In genomic region chr4:6673660-6674499, GRCh38 we compare ENCODE assay signal across 8 cellular contexts. TPM values are rescaled to one million over a fixed set of nuclear protein-coding genes. Genes with fewer than 3 reads are reported as not detected.
A peak's percentile ranks its signal among the peaks of the same experiment; 100 is the strongest.
DNase-seq lines count a peak whose midpoint lies in the region; ATAC-seq, FAIRE-seq and TF ChIP-seq lines count a peak whose summit lies in the region.

No MANE protein-coding gene starts in this region.

- H3K27ac Mint-ChIP-seq in WTC11: peak overlapping the region; percentile 96

- intact Hi-C loops in spleen (cut with DNase I; ENCODE audit: low total_unique reads): no loop called here

- ATAC-seq in A549 (peak; percentile 90 to 91), HG03064 (IDR thresholded peaks at IDR 0.05; ENCODE audit: low read depth, unreplicated experiment) (peak; percentile 70), WTC11 (peak; percentile 84)

- 3% methylated on average over 15 of the region's 89 CpGs for WGBS in A549 (ENCODE audit: missing lambda C conversion rate)
- 0 to 7% (median 1%) methylated on average over 17 to 89 of the region's 89 CpGs for WGBS in spleen, 5 donors

- TF ChIP-seq CTCF in A549 (IDR thresholded peaks at IDR 0.05) (no peak), WTC11 (IDR thresholded peaks at IDR 0.05) (no peak), spleen (IDR thresholded peaks at IDR 0.05 in 8 of 11, conservative IDR thresholded peaks at IDR 0.05 in 3 of 11) (peak in 1 of 11 experiments; percentile 19)

- peaks cover 26% of the 10 kb centered on the region for H3K36me3 Mint-ChIP-seq in WTC11

- DNase-seq in A549 (ENCODE audit: low read depth in 1 of 2, low spot score in 1 of 2) (peak; percentile 89 to 96), NCI-H2196 (lab: John Stamatoyannopoulos, UW; ENCODE audit: unreplicated experiment) (peak; percentile 100), WTC11 (ENCODE audit: low spot score) (peak; percentile 95), caudate nucleus (lab: John Stamatoyannopoulos, UW) (peak; percentile 41 to 95 (median 87)), iris pigment epithelial cell (ENCODE audit: low read depth) (peak; percentile 98), spleen (peak; percentile 99)

- peaks cover 3% of the 10 kb centered on the region; the same call in 1 of the 2 replicates for H3K9me3 Mint-ChIP-seq in WTC11

- H3K4me3 Mint-ChIP-seq in WTC11: peak overlapping the region; percentile 90

- TF ChIP-seq POLR2A in A549 (IDR thresholded peaks at IDR 0.05; ENCODE audit: low read length) (peak; percentile 62), GM18526 (IDR thresholded peaks at IDR 0.05; ENCODE audit: extremely low read depth, insufficient read length) (peak; percentile 83), spleen (IDR thresholded peaks at IDR 0.05) (peak in 1 of 3 donors; percentile 47)

- H3K4me3 ChIP-seq in A549: peak overlapping the region; percentile 85
- peak overlapping the region; percentile 72 to 88 (median 86) for H3K4me3 ChIP-seq in spleen

- no peak for FAIRE-seq in A549 (lab: Jason Lieb, UNC)

- no peaks in the 10 kb centered on the region for H3K27me3 ChIP-seq in spleen (replicated peaks in 1 of 7)

- H3K4me1 ChIP-seq in A549 (peaks cover 20% of the 10 kb centered on the region), spleen (peaks cover 28 to 50% (median 37%) of the 10 kb centered on the region in 6 donors)

- H3K9me3 ChIP-seq in A549: no peaks in the 10 kb centered on the region
- no peaks in the 10 kb centered on the region for H3K9me3 ChIP-seq in spleen

- peaks cover 0 to 44% (median 0%) of the 10 kb centered on the region in 6 donors for H3K36me3 ChIP-seq in spleen

- CTCF ChIA-PET in A549 (lab: Yijun Ruan, JAX) (interaction anchor here (0.5 to 2.7 kb wide), 11 partner anchors 10 to 634 kb away, joined by 3 to 24 read pairs (median 5); no protein-coding TSS in a partner anchor), WTC11 (lab: Charles Lee) (interaction anchor here (0.6 to 4.6 kb wide), 17 partner anchors 10 to 423 kb away, joined by 3 to 56 read pairs (median 3); partner anchors contain the start of genes MAN2B2 and MRFAP1L1)

- TF ChIP-seq EP300 in A549 (IDR thresholded peaks at IDR 0.05): no peak

- peak overlapping the region; percentile 99 for H3K4me2 ChIP-seq in A549

- H3K27ac ChIP-seq in A549 (peak overlapping the region; percentile 88 to 91), caudate nucleus (ENCODE audit: low read depth, low read length) (peak overlapping the region; percentile 81), spleen (peak overlapping the region; percentile 82 to 92 (median 88))

- POLR2A ChIA-PET in A549 (lab: Yijun Ruan, JAX): interaction anchor here (0.6 to 2.5 kb wide), 15 partner anchors 9 to 99 kb away, joined by 3 to 14 read pairs (median 4); partner anchors contain the start of genes BLOC1S4, MAN2B2, MRFAP1 and MRFAP1L1
- POLR2A ChIA-PET in WTC11 (lab: Charles Lee): interaction anchor here (0.9 to 2.6 kb wide), 5 partner anchors 9 to 80 kb away, joined by 3 to 8 read pairs (median 3); partner anchors contain the start of gene MRFAP1

- peaks cover 31% of the 10 kb centered on the region for H3K4me1 Mint-ChIP-seq in WTC11

- TF ChIP-seq RAD21 in A549 (conservative IDR thresholded peaks at IDR 0.05 in 1 of 2, IDR thresholded peaks at IDR 0.05 in 1 of 2): no peak

- H3K27me3 Mint-ChIP-seq in WTC11 (ENCODE audit: low read depth): peaks cover 28% of the 10 kb centered on the region

TF ChIP-seq in A549, 52 proteins besides CTCF, POLR2A, EP300 and RAD21:
- TF ChIP-seq MAX (IDR thresholded peaks at IDR 0.05): peak; percentile 92
- TF ChIP-seq E2F6 (IDR thresholded peaks at IDR 0.05; ENCODE audit: borderline replicate concordance, low read depth): peak; percentile 95
- no peak for TF ChIP-seq HOXB5 (CRISPR knock-in tag; IDR thresholded peaks at IDR 0.05)
- TF ChIP-seq GATA3 (IDR thresholded peaks at IDR 0.05; ENCODE audit: borderline replicate concordance): peak; percentile 51; the same call in 1 of the 2 replicates
- TF ChIP-seq JUN (IDR thresholded peaks at IDR 0.05): peak; percentile 26 to 69; a peak in 3 of 5 replicates

TF ChIP-seq in WTC11, 78 proteins besides CTCF, POLR2A, EP300 and RAD21 (continues in another document):
- TF ChIP-seq CBFB (CRISPR knock-in tag; IDR thresholded peaks at IDR 0.05; ENCODE audit: low read depth) (peak; percentile 82; the same call in 1 of the 2 replicates), ZNF512 (CRISPR knock-in tag; IDR thresholded peaks at IDR 0.05; ENCODE audit: borderline replicate concordance) (no peak), ETV6 (CRISPR knock-in tag; IDR thresholded peaks at IDR 0.05) (peak; percentile 83; the same call in 1 of the 2 replicates), FOXP1 (CRISPR knock-in tag; IDR thresholded peaks at IDR 0.05; ENCODE audit: borderline replicate concordance) (peak; percentile 58; the same call in 1 of the 2 replicates), PREB (CRISPR knock-in tag; IDR thresholded peaks at IDR 0.05; ENCODE audit: borderline replicate concordance) (no peak), CREM (CRISPR knock-in tag; IDR thresholded peaks at IDR 0.05) (no peak), JUN (CRISPR knock-in tag; IDR thresholded peaks at IDR 0.05) (no peak), GABPB1 (CRISPR knock-in tag; IDR thresholded peaks at IDR 0.05) (peak; percentile 73), SP1 (CRISPR knock-in tag; conservative IDR thresholded peaks at IDR 0.05) (peak; percentile 61), ZBTB43 (CRISPR knock-in tag; IDR thresholded peaks at IDR 0.05) (peak; percentile 62; the same call in 1 of the 2 replicates)

RNA-seq across cellular contexts. Expression of gene S100P, which starts 19.8 kb away (rescaled TPM):
- polyA plus RNA-seq in A549 (2011; rRNA removed) (171 and 291 TPM in 2 replicates), A549 (2017; fragmentation: RNase III; extraction: RNeasy Plus Mini Kit Qiagen cat#74134 plus additional on column Dnase treatment) (11.4 to 20.9 TPM (median 16.0 TPM) in 3 replicates), spleen (10 to 100 TPM in 1 of 3 donors, 1 to 10 TPM in 2; 3.5 to 15.3 (median 8.8) TPM)
- 46.4 and 54.2 TPM in 2 replicates for polyA plus RNA-seq in A549 (2012; cell fraction: cytosol; rRNA removed)
- polyA plus RNA-seq in A549 (2012; cell fraction: nucleus; rRNA removed): 11.5 and 12.5 TPM in 2 replicates
- polyA minus RNA-seq in A549 (2011; rRNA and poly(A)+ RNA removed): 20.1 and 28.1 TPM in 2 replicates
- total RNA-seq in WTC11 (2021) (0.55 TPM in 1 of 3 replicates, not detected in the others), spleen (100 to 1,000 TPM in 2 of 7 donors, 10 to 100 TPM in 5; 17.1 to 162 (median 34.9) TPM)

RNA-seq across cellular contexts. Expression of gene MRFAP1, which starts 33.4 kb away (rescaled TPM):
- polyA plus RNA-seq in A549 (2011; rRNA removed) (185 and 272 TPM in 2 replicates), A549 (2017; fragmentation: RNase III; extraction: RNeasy Plus Mini Kit Qiagen cat#74134 plus additional on column Dnase treatment) (293 to 304 TPM (median 294 TPM) in 3 replicates), spleen (100 to 1,000 TPM; 133 to 299 (median 191) TPM)
- 211 and 261 TPM in 2 replicates for polyA plus RNA-seq in A549 (2012; cell fraction: cytosol; rRNA removed)
- 116 and 120 TPM in 2 replicates for polyA plus RNA-seq in A549 (2012; cell fraction: nucleus; rRNA removed)
- 23.9 and 24.5 TPM in 2 replicates for polyA minus RNA-seq in A549 (2011; rRNA and poly(A)+ RNA removed)
- total RNA-seq in WTC11 (2021) (296 to 319 TPM (median 303 TPM) in 3 replicates), spleen (100 to 1,000 TPM; 181 to 265 (median 227) TPM)

RNA-seq across cellular contexts. Expression of gene MRFAP1L1, which starts 35.8 kb away (rescaled TPM):
- polyA plus RNA-seq in A549 (2011; rRNA removed) (42.8 and 78.2 TPM in 2 replicates), A549 (2017; fragmentation: RNase III; extraction: RNeasy Plus Mini Kit Qiagen cat#74134 plus additional on column Dnase treatment) (41.3 to 46.7 TPM (median 46.1 TPM) in 3 replicates), spleen (10 to 100 TPM; 50.6 to 74.2 (median 67.7) TPM)
- polyA plus RNA-seq in A549 (2012; cell fraction: cytosol; rRNA removed): 20.7 and 30.2 TPM in 2 replicates
- polyA plus RNA-seq in A549 (2012; cell fraction: nucleus; rRNA removed): 8.3 and 12.5 TPM in 2 replicates
- polyA minus RNA-seq in A549 (2011; rRNA and poly(A)+ RNA removed): 10.5 and 13.6 TPM in 2 replicates
- total RNA-seq in WTC11 (2021) (52.0 to 56.9 TPM (median 54.4 TPM) in 3 replicates), spleen (10 to 100 TPM; 45.6 to 96.9 (median 57.1) TPM)

RNA-seq across cellular contexts. Expression of gene BLOC1S4, which starts 42.1 kb away (rescaled TPM):
- polyA plus RNA-seq in A549 (2011; rRNA removed): 11.7 and 13.2 TPM in 2 replicates
- polyA plus RNA-seq in A549 (2012; cell fraction: cytosol; rRNA removed): 18.8 and 26.6 TPM in 2 replicates
- polyA plus RNA-seq in A549 (2012; cell fraction: nucleus; rRNA removed): 15.6 and 21.2 TPM in 2 replicates
- polyA plus RNA-seq in A549 (2017; fragmentation: RNase III; extraction: RNeasy Plus Mini Kit Qiagen cat#74134 plus additional on column Dnase treatment): 11.4 to 13.9 TPM (median 12.6 TPM) in 3 replicates
- 4.0 and 4.8 TPM in 2 replicates for polyA minus RNA-seq in A549 (2011; rRNA and poly(A)+ RNA removed)
- total RNA-seq in WTC11 (2021): 21.4 to 23.4 TPM (median 21.9 TPM) in 3 replicates
- 10 to 100 TPM; 13.4 to 24.2 (median 16.7) TPM for total RNA-seq in spleen
- polyA plus RNA-seq in spleen: 10 to 100 TPM; 19.6 to 22.8 (median 20.3) TPM

Comparison
In these comparisons a context has a peak if more than half of its experiments do, and no peak if none do; other contexts are left out.
1. Peak in every context shown above with its lines: DNase-seq, ATAC-seq, H3K4me3 ChIP-seq and H3K27ac ChIP-seq.
2. RNA of gene S100P, which starts 19.8 kb away (total RNA-seq): 17.1 to 162 TPM in spleen; 0.55 TPM in WTC11; every median in the first group is over 10 times any median in the second.